In the genomic region with DNA sequence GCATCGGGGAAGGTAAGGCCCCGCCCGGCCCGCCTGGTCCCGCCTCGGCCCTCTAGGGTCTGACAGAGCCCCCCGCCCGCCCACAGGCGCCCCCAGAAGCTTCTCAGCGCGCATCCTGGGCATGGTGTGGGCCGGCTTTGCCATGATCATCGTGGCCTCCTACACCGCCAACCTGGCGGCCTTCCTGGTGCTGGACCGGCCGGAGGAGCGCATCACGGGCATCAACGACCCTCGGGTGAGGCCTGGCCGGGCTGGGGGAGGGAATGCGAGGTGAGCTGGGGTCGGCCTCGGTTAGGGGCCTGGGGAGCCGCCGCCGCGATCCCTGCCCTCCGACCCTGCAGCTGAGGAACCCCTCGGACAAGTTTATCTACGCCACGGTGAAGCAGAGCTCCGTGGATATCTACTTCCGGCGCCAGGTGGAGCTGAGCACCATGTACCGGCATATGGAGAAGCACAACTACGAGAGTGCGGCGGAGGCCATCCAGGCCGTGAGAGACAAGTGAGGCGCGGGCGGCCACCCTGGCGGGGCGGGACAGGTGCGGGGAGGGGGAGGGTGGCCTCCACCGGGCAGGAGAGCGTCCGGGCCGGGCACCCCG, we compare ENCODE assay signal across 9 cellular contexts. TPM values are rescaled to one million over a fixed set of nuclear protein-coding genes. Genes with fewer than 3 reads are reported as not detected.
DNase-seq lines count a peak whose midpoint lies in the region; ATAC-seq and TF ChIP-seq lines count a peak whose summit lies in the region.
"Had no signal": no experiment of that assay in that cellular context is flagged by ENCODE, and none has a peak within 500 bp of the region (broad histone marks: within the 10 kb centered on the region; RNA-seq: fewer than 3 reads in every experiment).

No MANE protein-coding gene starts in this region.

- peaks cover 7 to 15% of the 10 kb centered on the region in 2 donors for H3K4me1 ChIP-seq in thoracic aorta (ENCODE audit: control insufficient read depth in 1 of 2, low read depth in 2 of 2)

- DNase-seq in NCI-H2029 (lab: John Stamatoyannopoulos, UW) (peak; percentile 41), NCI-H2029 treated with DMSO at 0.1 percent for 48 hours (lab: John Stamatoyannopoulos, UW) (no peak), MCF 10A (ENCODE audit: unreplicated experiment) (peak; percentile 20), kidney epithelial cell (ENCODE audit: low read depth) (no peak), thoracic aorta (ENCODE audit: low spot score) (no peak), hypothalamus (lab: John Stamatoyannopoulos, UW) (no peak)
- no peak for DNase-seq in T-helper 2 cell treated with Interferon-gamma antibody and Interleukin-4, amounts not matched to agents 5 μg/mL and 100 μg/mL, for 36 hours (ENCODE audit: low spot score)
- DNase-seq in activated CD4-positive, CD25-positive, alpha-beta regulatory T cell treated with anti-CD3 and anti-CD28 coated beads, Interleukin-2, amount 50 U/mL, for 72 hours, result no peak
- DNase-seq: naive thymus-derived CD8-positive, alpha-beta T cell had no signal

- H3K27me3 Mint-ChIP-seq in MCF 10A (ENCODE audit: insufficient read depth, unreplicated experiment), result peaks cover 36% of the 10 kb centered on the region
- peaks cover 37% of the 10 kb centered on the region for H3K27me3 Mint-ChIP-seq in T-helper 2 cell treated with Interferon-gamma antibody and Interleukin-4, amounts not matched to agents 5 μg/mL and 100 μg/mL, for 36 hours (ENCODE audit: low read depth)

- no peak for ATAC-seq in thoracic aorta (ENCODE audit: insufficient number of reproducible peaks, low FRiP score, low read depth)

- H3K27me3 ChIP-seq in kidney epithelial cell (ENCODE audit: control insufficient read depth, insufficient read depth, low read length) (peaks cover 95% of the 10 kb centered on the region), thoracic aorta (replicated peaks; ENCODE audit: insufficient read depth) (peaks cover 36% of the 10 kb centered on the region)

- intact Hi-C loops in MCF 10A (cut with micrococcal nuclease), result no loop called here

- no peak overlapping the region for H3K27ac ChIP-seq in thoracic aorta

- H3K4me3 ChIP-seq in kidney epithelial cell (ENCODE audit: low read depth, low read length), result peak overlapping the region; percentile 22
- peak overlapping the region; percentile 52 for H3K4me3 ChIP-seq in thoracic aorta

- H3K36me3 ChIP-seq in kidney epithelial cell (ENCODE audit: control insufficient read depth, insufficient read depth, low read length) (no peaks in the 10 kb centered on the region), thoracic aorta (no peaks in the 10 kb centered on the region)

- peak overlapping the region; percentile 68 for H3K4me3 Mint-ChIP-seq in MCF 10A (ENCODE audit: unreplicated experiment)
- H3K4me3 Mint-ChIP-seq in T-helper 2 cell treated with Interferon-gamma antibody and Interleukin-4, amounts not matched to agents 5 μg/mL and 100 μg/mL, for 36 hours, result no peak overlapping the region

- no TSS peak for BruUV-seq in MCF 10A (replicated peaks; lab: Mats Ljungman, UMichigan)

- H3K36me3 Mint-ChIP-seq in MCF 10A (ENCODE audit: insufficient read depth, unreplicated experiment), result no peaks in the 10 kb centered on the region
- H3K36me3 Mint-ChIP-seq in T-helper 2 cell treated with Interferon-gamma antibody and Interleukin-4, amounts not matched to agents 5 μg/mL and 100 μg/mL, for 36 hours (ENCODE audit: low read depth), result no peaks in the 10 kb centered on the region

- H3K9me3 Mint-ChIP-seq in MCF 10A (ENCODE audit: unreplicated experiment), result no peaks in the 10 kb centered on the region
- no peaks in the 10 kb centered on the region for H3K9me3 Mint-ChIP-seq in T-helper 2 cell treated with Interferon-gamma antibody and Interleukin-4, amounts not matched to agents 5 μg/mL and 100 μg/mL, for 36 hours

- TF ChIP-seq CTCF in MCF 10A (IDR thresholded peaks at IDR 0.05; ENCODE audit: unreplicated experiment) (no peak), kidney epithelial cell (IDR thresholded peaks at IDR 0.05; ENCODE audit: insufficient read depth, low read length, poor library complexity, severe bottlenecking) (peak; percentile 13), thoracic aorta (IDR thresholded peaks at IDR 0.05) (no peak)

- no peak overlapping the region for H3K27ac Mint-ChIP-seq in MCF 10A (ENCODE audit: low read depth, unreplicated experiment)
- no peak overlapping the region for H3K27ac Mint-ChIP-seq in T-helper 2 cell treated with Interferon-gamma antibody and Interleukin-4, amounts not matched to agents 5 μg/mL and 100 μg/mL, for 36 hours
- H3K27ac Mint-ChIP-seq: naive thymus-derived CD8-positive, alpha-beta T cell had no signal

- CTCF ChIA-PET in MCF 10A (lab: Yijun Ruan, JAX), result interaction anchor here (1.0 kb wide), 1 partner anchor 74 kb away, joined by 3 read pairs; no protein-coding TSS in a partner anchor

- POLR2A ChIA-PET in MCF 10A (lab: Yijun Ruan, JAX), result no interaction called here

- no peaks in the 10 kb centered on the region for H3K9me3 ChIP-seq in thoracic aorta

- no peaks in the 10 kb centered on the region for H3K4me1 Mint-ChIP-seq in MCF 10A (ENCODE audit: insufficient read depth, unreplicated experiment)
- peaks cover 5% of the 10 kb centered on the region for H3K4me1 Mint-ChIP-seq in T-helper 2 cell treated with Interferon-gamma antibody and Interleukin-4, amounts not matched to agents 5 μg/mL and 100 μg/mL, for 36 hours (ENCODE audit: low read depth)

RNA-seq across cellular contexts. Expression of a gene that starts 7.2 kb away (rescaled TPM):
- total RNA-seq in MCF 10A (2022), result not detected in 2 replicates
- not detected in 2 replicates for total RNA-seq in kidney epithelial cell
- total RNA-seq in thoracic aorta, result not detected
- total RNA-seq: naive thymus-derived CD8-positive, alpha-beta T cell had no signal

RNA-seq across cellular contexts. Expression of a gene that starts 9.3 kb away (rescaled TPM):
- not detected in 2 replicates for total RNA-seq in MCF 10A (2022)
- not detected in 2 replicates for total RNA-seq in kidney epithelial cell
- total RNA-seq in thoracic aorta, result not detected
- total RNA-seq: naive thymus-derived CD8-positive, alpha-beta T cell had no signal

RNA-seq across cellular contexts. Expression of a gene that starts 23.6 kb away (rescaled TPM):
- total RNA-seq in MCF 10A (2022) (0.61 and 1.4 TPM in 2 replicates), kidney epithelial cell (0.04 TPM in 1 of 2 replicates, not detected in the other), thoracic aorta (not detected)
- total RNA-seq: naive thymus-derived CD8-positive, alpha-beta T cell had no signal

RNA-seq across cellular contexts. Expression of a gene that starts 25.8 kb away (rescaled TPM):
- total RNA-seq in MCF 10A (2022) (42.1 and 43.6 TPM in 2 replicates), kidney epithelial cell (18.8 and 26.1 TPM in 2 replicates), thoracic aorta (10 to 100 TPM; 25.2 to 43.0 TPM)

RNA-seq across cellular contexts. Expression of a gene that starts 25.9 kb away (rescaled TPM):
- total RNA-seq in MCF 10A (2022) (81.4 and 82.6 TPM in 2 replicates), kidney epithelial cell (91.4 and 95.1 TPM in 2 replicates), thoracic aorta (10 to 100 TPM; 40.6 to 67.1 TPM)

Comparison
In these comparisons a context has a peak if more than half of its experiments do, and no peak if none do; other contexts are left out.
1. DNase-seq: peak in NCI-H2029 (single experiment) and MCF 10A (single experiment); none in NCI-H2029 treated with DMSO at 0.1 percent for 48 hours (single experiment), kidney epithelial cell (single experiment), thoracic aorta (single experiment), T-helper 2 cell treated with Interferon-gamma antibody and Interleukin-4, amounts not matched to agents 5 μg/mL and 100 μg/mL, for 36 hours (single experiment), hypothalamus (0 of 51) and activated CD4-positive, CD25-positive, alpha-beta regulatory T cell treated with anti-CD3 and anti-CD28 coated beads, Interleukin-2, amount 50 U/mL, for 72 hours (single experiment).